9 cellular contexts compared by ENCODE assay signal in the genomic region with DNA sequence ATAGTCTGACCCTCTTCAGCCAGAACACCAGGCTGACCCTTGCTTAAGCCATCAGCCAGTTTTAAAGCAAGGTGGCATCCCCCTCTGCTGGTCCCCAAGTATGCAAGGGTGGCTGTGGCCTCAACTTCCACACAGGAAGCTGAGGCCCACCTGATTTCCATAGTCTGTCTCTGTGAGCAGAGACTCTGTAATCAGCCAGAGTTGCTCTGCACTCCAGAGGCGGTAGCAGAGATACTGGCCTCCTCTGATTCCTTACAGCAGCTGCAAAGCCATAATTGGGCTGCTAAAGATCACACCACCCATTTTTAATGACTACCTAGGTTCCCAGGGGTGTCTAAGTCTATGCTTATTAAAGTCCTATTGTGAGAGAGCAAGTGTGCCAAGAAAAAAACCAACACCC. TPM values are rescaled to one million over a fixed set of nuclear protein-coding genes. Genes with fewer than 3 reads are reported as not detected.
DNase-seq lines count a peak whose midpoint lies in the region; ATAC-seq and TF ChIP-seq lines count a peak whose summit lies in the region.
"Had no signal": no experiment of that assay in that cellular context is flagged by ENCODE, and none has a peak within 500 bp of the region (broad histone marks: within the 10 kb centered on the region; RNA-seq: fewer than 3 reads in every experiment).

No MANE protein-coding gene starts in this region.

- peaks cover 25 to 53% of the 10 kb centered on the region in 2 donors for H3K36me3 Mint-ChIP-seq in CD4-positive, alpha-beta memory T cell
- peaks cover 7% of the 10 kb centered on the region for H3K36me3 Mint-ChIP-seq in IgD-negative memory B cell
- H3K36me3 Mint-ChIP-seq in activated CD8-positive, alpha-beta T cell treated with anti-CD3 and anti-CD28 coated beads, Interleukin-2, amount 10 ng/mL, durations not matched to agents 7 days and 5 days (ENCODE audit: low read depth), result peaks cover 34% of the 10 kb centered on the region

- intact Hi-C loops in CD4-positive, alpha-beta memory T cell (cut with micrococcal nuclease), result no loop called here
- intact Hi-C loops in left lung (cut with DNase I) (no loop called here), left ventricle myocardium superior (cut with micrococcal nuclease) (no loop called here)

- CTCF ChIA-PET in CD4-positive, alpha-beta memory T cell (lab: Charles Lee; ENCODE audit: partially characterized antibody), result interaction anchor here (0.8 to 4.6 kb wide), 6 partner anchors 13 to 45 kb away, joined by 3 to 38 read pairs (median 4); no protein-coding TSS in a partner anchor
- CTCF ChIA-PET in activated CD8-positive, alpha-beta T cell treated with anti-CD3 and anti-CD28 coated beads, Interleukin-2, amount 10 ng/mL, durations not matched to agents 7 days and 5 days (lab: Charles Lee), result interaction anchor here (1.2 to 3.2 kb wide), 7 partner anchors 7 to 345 kb away, joined by 3 to 17 read pairs (median 6); no protein-coding TSS in a partner anchor

- peaks cover 45% of the 10 kb centered on the region for H3K4me1 ChIP-seq in CD4-positive, alpha-beta memory T cell (ENCODE audit: insufficient read depth, low read length)
- peaks cover 14 to 49% of the 10 kb centered on the region in 2 donors for H3K4me1 ChIP-seq in left lung

- no peaks in the 10 kb centered on the region for H3K27me3 ChIP-seq in CD4-positive, alpha-beta memory T cell (ENCODE audit: insufficient read depth, low read length)
- no peaks in the 10 kb centered on the region for H3K27me3 ChIP-seq in left lung

- peak overlapping the region; percentile 93 for H3K27ac ChIP-seq in CD4-positive, alpha-beta memory T cell (ENCODE audit: low read depth, low read length)
- no peak overlapping the region for H3K27ac ChIP-seq in left lung

- H3K9me3 Mint-ChIP-seq in CD4-positive, alpha-beta memory T cell, result peaks cover 0 to 5% (median 0%) of the 10 kb centered on the region in 8 donors
- H3K9me3 Mint-ChIP-seq in IgD-negative memory B cell, result no peaks in the 10 kb centered on the region
- H3K9me3 Mint-ChIP-seq in activated CD8-positive, alpha-beta T cell treated with anti-CD3 and anti-CD28 coated beads, Interleukin-2, amount 10 ng/mL, durations not matched to agents 7 days and 5 days (ENCODE audit: insufficient read depth), result no peaks in the 10 kb centered on the region

- no peaks in the 10 kb centered on the region for H3K27me3 Mint-ChIP-seq in CD4-positive, alpha-beta memory T cell
- H3K27me3 Mint-ChIP-seq in IgD-negative memory B cell, result no peaks in the 10 kb centered on the region
- H3K27me3 Mint-ChIP-seq in activated CD8-positive, alpha-beta T cell treated with anti-CD3 and anti-CD28 coated beads, Interleukin-2, amount 10 ng/mL, durations not matched to agents 7 days and 5 days (ENCODE audit: low read depth), result no peaks in the 10 kb centered on the region

- no peaks in the 10 kb centered on the region for H3K9me3 ChIP-seq in CD4-positive, alpha-beta memory T cell (ENCODE audit: control insufficient read depth in 1 of 2, low read length in 2 of 2)
- no peaks in the 10 kb centered on the region for H3K9me3 ChIP-seq in left lung

- peak overlapping the region; percentile 77 to 100 (median 98) for H3K27ac Mint-ChIP-seq in CD4-positive, alpha-beta memory T cell
- H3K27ac Mint-ChIP-seq in IgD-negative memory B cell, result peak overlapping the region in 2 of 3 donors; percentile 63 to 98
- H3K27ac Mint-ChIP-seq in activated CD8-positive, alpha-beta T cell treated with anti-CD3 and anti-CD28 coated beads, Interleukin-2, amount 10 ng/mL, durations not matched to agents 7 days and 5 days, result peak overlapping the region; percentile 99

- peak overlapping the region in 6 of 8 donors; percentile 45 to 97 (median 78) for H3K4me3 Mint-ChIP-seq in CD4-positive, alpha-beta memory T cell
- H3K4me3 Mint-ChIP-seq in IgD-negative memory B cell, result peak overlapping the region; percentile 18 to 100 (median 86)
- peak overlapping the region; percentile 98 for H3K4me3 Mint-ChIP-seq in activated CD8-positive, alpha-beta T cell treated with anti-CD3 and anti-CD28 coated beads, Interleukin-2, amount 10 ng/mL, durations not matched to agents 7 days and 5 days

- TF ChIP-seq CTCF in left lung (IDR thresholded peaks at IDR 0.05), result no peak

- peaks cover 29 to 60% (median 45%) of the 10 kb centered on the region in 4 donors for H3K4me1 Mint-ChIP-seq in CD4-positive, alpha-beta memory T cell
- H3K4me1 Mint-ChIP-seq in IgD-negative memory B cell, result peaks cover 27 to 32% (median 29%) of the 10 kb centered on the region in 3 donors
- peaks cover 46% of the 10 kb centered on the region for H3K4me1 Mint-ChIP-seq in activated CD8-positive, alpha-beta T cell treated with anti-CD3 and anti-CD28 coated beads, Interleukin-2, amount 10 ng/mL, durations not matched to agents 7 days and 5 days (ENCODE audit: low read depth)

- no peak for ATAC-seq in activated CD8-positive, alpha-beta T cell treated with anti-CD3 and anti-CD28 coated beads, Interleukin-2, amount 10 ng/mL, durations not matched to agents 7 days and 5 days
- ATAC-seq in GM21381 (IDR thresholded peaks at IDR 0.05; ENCODE audit: unreplicated experiment), result no peak
- no peak for ATAC-seq in left lung
- ATAC-seq in left ventricle myocardium superior, result no peak

- H3K36me3 ChIP-seq in CD4-positive, alpha-beta memory T cell (ENCODE audit: insufficient read depth, low read length), result peaks cover 21% of the 10 kb centered on the region
- peaks cover 0 to 49% of the 10 kb centered on the region in 2 donors for H3K36me3 ChIP-seq in left lung

- no peak overlapping the region for H3K4me3 ChIP-seq in CD4-positive, alpha-beta memory T cell (ENCODE audit: low read length in 2 of 2)
- H3K4me3 ChIP-seq in left lung, result no peak overlapping the region

- DNase-seq in CD4-positive, alpha-beta memory T cell, result no peak
- DNase-seq in activated CD8-positive, alpha-beta T cell treated with anti-CD3 and anti-CD28 coated beads, Interleukin-2, amount 10 ng/mL, durations not matched to agents 7 days and 5 days, result peak; percentile 33
- peak; percentile 59 for DNase-seq in myocyte (ENCODE audit: low read depth)
- no peak for DNase-seq in left lung
- DNase-seq in left ventricle myocardium superior, result no peak
- DNase-seq in NCI-H524 (lab: John Stamatoyannopoulos, UW), result no peak
- DNase-seq: amniotic stem cell had no signal

- POLR2A ChIA-PET in CD4-positive, alpha-beta memory T cell (lab: Charles Lee; ENCODE audit: partially characterized antibody), result interaction anchor here (1.8 to 9.9 kb wide), 6 partner anchors 13 to 1022 kb away, joined by 5 to 210 read pairs (median 26); partner anchors contain the start of genes ARPC1A, ARPC1B, MEPCE and ZCWPW1
- POLR2A ChIA-PET in activated CD8-positive, alpha-beta T cell treated with anti-CD3 and anti-CD28 coated beads, Interleukin-2, amount 10 ng/mL, durations not matched to agents 7 days and 5 days (lab: Charles Lee), result interaction anchor here (1.0 to 4.0 kb wide), 8 partner anchors 7 to 151 kb away, joined by 3 to 53 read pairs (median 23); partner anchors contain the start of genes ARPC1B, ZKSCAN5 and ZNF655

RNA-seq across cellular contexts. Expression of gene PDAP1, which starts 1.8 kb away (rescaled TPM):
- 10 to 100 TPM; 66.0 to 67.0 TPM for total RNA-seq in CD4-positive, alpha-beta memory T cell
- polyA plus RNA-seq in CD4-positive, alpha-beta memory T cell, result 10 to 100 TPM; 21.5 to 27.7 TPM
- 33.8 TPM for polyA plus RNA-seq in IgD-negative memory B cell
- total RNA-seq in activated CD8-positive, alpha-beta T cell treated with anti-CD3 and anti-CD28 coated beads, Interleukin-2, amount 10 ng/mL, durations not matched to agents 7 days and 5 days, result 100 to 1,000 TPM; 104 TPM
- 208 and 220 TPM in 2 replicates for total RNA-seq in myocyte
- polyA plus RNA-seq in myocyte (2012), result 264 TPM
- total RNA-seq in left lung, result 10 to 100 TPM; 68.5 to 87.8 TPM
- 97.2 TPM for total RNA-seq in left ventricle myocardium superior

RNA-seq across cellular contexts. Expression of gene BUD31, which starts 2.2 kb away (rescaled TPM):
- 10 to 100 TPM; 60.0 to 61.3 TPM for total RNA-seq in CD4-positive, alpha-beta memory T cell
- polyA plus RNA-seq in CD4-positive, alpha-beta memory T cell, result 100 to 1,000 TPM; 163 to 175 TPM
- polyA plus RNA-seq in IgD-negative memory B cell, result 162 TPM
- 100 to 1,000 TPM; 101 to 110 TPM for total RNA-seq in activated CD8-positive, alpha-beta T cell treated with anti-CD3 and anti-CD28 coated beads, Interleukin-2, amount 10 ng/mL, durations not matched to agents 7 days and 5 days
- total RNA-seq in myocyte (87.1 and 92.2 TPM in 2 replicates), left lung (10 to 100 TPM; 79.0 to 82.0 TPM), left ventricle myocardium superior (36.0 TPM)
- 121 TPM for polyA plus RNA-seq in myocyte (2012)

RNA-seq across cellular contexts. Expression of gene ARPC1B, which starts 32.0 kb away (rescaled TPM):
- 100 to 1,000 TPM; 188 to 191 TPM for total RNA-seq in CD4-positive, alpha-beta memory T cell
- polyA plus RNA-seq in CD4-positive, alpha-beta memory T cell, result 100 to 1,000 TPM; 862 to 906 TPM
- polyA plus RNA-seq in IgD-negative memory B cell, result 728 TPM
- total RNA-seq in activated CD8-positive, alpha-beta T cell treated with anti-CD3 and anti-CD28 coated beads, Interleukin-2, amount 10 ng/mL, durations not matched to agents 7 days and 5 days, result 100 to 1,000 TPM; 408 to 412 TPM
- total RNA-seq in myocyte (89.6 and 104 TPM in 2 replicates), left lung (100 to 1,000 TPM; 280 to 311 TPM), left ventricle myocardium superior (38.7 TPM)
- 253 TPM for polyA plus RNA-seq in myocyte (2012)

RNA-seq across cellular contexts. Expression of gene PTCD1, which starts 32.0 kb away (rescaled TPM):
- total RNA-seq in CD4-positive, alpha-beta memory T cell, result 1 to 10 TPM; 7.4 to 7.7 TPM
- 1 to 10 TPM in 1 of 2 donors, under 1 TPM in 1; 1.00 to 4.0 TPM for polyA plus RNA-seq in CD4-positive, alpha-beta memory T cell
- 5.5 TPM for polyA plus RNA-seq in IgD-negative memory B cell
- total RNA-seq in activated CD8-positive, alpha-beta T cell treated with anti-CD3 and anti-CD28 coated beads, Interleukin-2, amount 10 ng/mL, durations not matched to agents 7 days and 5 days, result 10 to 100 TPM; 10.9 to 13.4 TPM
- total RNA-seq in myocyte, result 11.4 and 12.3 TPM in 2 replicates
- polyA plus RNA-seq in myocyte (2012), result 6.7 TPM
- total RNA-seq in left lung, result 1 to 10 TPM; 3.5 to 4.5 TPM
- total RNA-seq in left ventricle myocardium superior, result 3.1 TPM

RNA-seq across cellular contexts. Expression of gene CPSF4, which starts 32.2 kb away (rescaled TPM):
- 10 to 100 TPM; 49.2 to 54.7 TPM for total RNA-seq in CD4-positive, alpha-beta memory T cell
- 10 to 100 TPM; 21.9 to 26.8 TPM for polyA plus RNA-seq in CD4-positive, alpha-beta memory T cell
- 28.7 TPM for polyA plus RNA-seq in IgD-negative memory B cell
- 10 to 100 TPM; 64.0 to 65.8 TPM for total RNA-seq in activated CD8-positive, alpha-beta T cell treated with anti-CD3 and anti-CD28 coated beads, Interleukin-2, amount 10 ng/mL, durations not matched to agents 7 days and 5 days
- total RNA-seq in myocyte, result 83.1 and 103 TPM in 2 replicates
- 137 TPM for polyA plus RNA-seq in myocyte (2012)
- 10 to 100 TPM; 25.9 to 34.2 TPM for total RNA-seq in left lung
- total RNA-seq in left ventricle myocardium superior, result 19.8 TPM

Comparison
In these comparisons a context has a peak if more than half of its experiments do, and no peak if none do; other contexts are left out.
1. DNase-seq: peak in activated CD8-positive, alpha-beta T cell treated with anti-CD3 and anti-CD28 coated beads, Interleukin-2, amount 10 ng/mL, durations not matched to agents 7 days and 5 days (single experiment) and myocyte (single experiment); none in CD4-positive, alpha-beta memory T cell (0 of 5), left lung (0 of 2), left ventricle myocardium superior (single experiment) and NCI-H524 (0 of 2).
2. Peak in every context shown above with its lines, with median percentiles within 50 percentile points of each other: H3K27ac Mint-ChIP-seq and H3K4me3 Mint-ChIP-seq.